Comparison of ENCODE assay signal across 26 cellular contexts in genomic region chr5:166677891-166678290, GRCh38.
"Had no signal": no experiment of that assay in that cellular context is flagged by ENCODE, and none has a peak within 500 bp of the region (broad histone marks: within the 10 kb centered on the region; RNA-seq: fewer than 3 reads in every experiment).

No MANE protein-coding gene starts in this region.

- H3K4me1 ChIP-seq: pancreas, prostate gland, right lobe of liver, sigmoid colon, stomach, thyroid gland, tibial nerve, upper lobe of left lung, vagina had no signal

- H3K27me3 Mint-ChIP-seq: natural killer cell treated with Interleukin-12 subunit alpha and Interleukin-12 subunit beta and Interleukin-15 and Interleukin-18, amount 100 ng/mL, for 72 hours; stimulated activated naive B cell treated with anti-CD40 and anti-IgM and Interleukin-4, amounts not matched to agents 10 μg/mL and 1 μg/mL and 100 μg/mL, for 72 hours; stimulated activated naive CD8-positive, alpha-beta T cell treated with anti-CD3 and anti-CD28 coated beads, Interleukin-15, Interleukin-2, amounts not matched to agents 100 ng/mL and 50 ng/mL, for 24 hours had no signal

- H3K36me3 Mint-ChIP-seq: stimulated activated effector memory CD8-positive, alpha-beta T cell treated with anti-CD3 and anti-CD28 coated beads, Interleukin-12 subunit alpha, Interleukin-12 subunit beta, amount 100 ng/mL, for 72 hours; stimulated activated naive B cell treated with anti-CD40 and anti-IgM and Interleukin-4, amounts not matched to agents 10 μg/mL and 1 μg/mL and 100 μg/mL, for 72 hours had no signal

- H3K27ac ChIP-seq: neutrophil, pancreas, prostate gland, right lobe of liver, sigmoid colon, stomach, thoracic aorta, thyroid gland, tibial nerve, upper lobe of left lung, vagina had no signal

- H3K36me3 ChIP-seq: neutrophil, pancreas, prostate gland, right lobe of liver, sigmoid colon, stomach, thoracic aorta, thyroid gland, tibial nerve, upper lobe of left lung, vagina had no signal

- H3K4me3 ChIP-seq: pancreas, prostate gland, right lobe of liver, sigmoid colon, stomach, thoracic aorta, thyroid gland, tibial nerve, upper lobe of left lung, vagina had no signal

- H3K9me3 ChIP-seq: neutrophil, pancreas, prostate gland, right lobe of liver, sigmoid colon, thoracic aorta, thyroid gland, upper lobe of left lung, vagina had no signal

- ATAC-seq: natural killer cell treated with Interleukin-12 subunit alpha and Interleukin-12 subunit beta and Interleukin-15 and Interleukin-18, amount 100 ng/mL, for 72 hours; pancreas; right cardiac atrium; right lobe of liver; stimulated activated effector memory CD8-positive, alpha-beta T cell treated with anti-CD3 and anti-CD28 coated beads, Interleukin-12 subunit alpha, Interleukin-12 subunit beta, amount 100 ng/mL, for 72 hours; stimulated activated naive B cell treated with anti-CD40 and anti-IgM and Interleukin-4, amounts not matched to agents 10 μg/mL and 1 μg/mL and 100 μg/mL, for 72 hours had no signal

- H3K4me1 Mint-ChIP-seq: nephron progenitor cell; stimulated activated effector memory CD8-positive, alpha-beta T cell treated with anti-CD3 and anti-CD28 coated beads, Interleukin-12 subunit alpha, Interleukin-12 subunit beta, amount 100 ng/mL, for 72 hours; stimulated activated naive B cell treated with anti-CD40 and anti-IgM and Interleukin-4, amounts not matched to agents 10 μg/mL and 1 μg/mL and 100 μg/mL, for 72 hours had no signal

- H3K27me3 ChIP-seq: neutrophil, pancreas, right lobe of liver, sigmoid colon, stomach, thyroid gland, tibial nerve, upper lobe of left lung, vagina had no signal

- DNase-seq: nephron progenitor cell; nucleus accumbens; pancreas; right cardiac atrium; right lobe of liver; sigmoid colon; small intestine; stimulated activated CD4-positive, alpha-beta T cell treated with anti-CD3 and anti-CD28 coated beads, Interleukin-15, amount 100 ng/mL, for 24 hours; stimulated activated CD4-positive, alpha-beta T cell treated with anti-CD3 and anti-CD28 coated beads, Interleukin-2, amount 100 ng/mL, for 24 hours; stimulated activated CD4-positive, alpha-beta T cell treated with anti-CD3 and anti-CD28 coated beads, Interleukin-2, amount 100 ng/mL, for 48 hours; stimulated activated CD4-positive, alpha-beta T cell treated with anti-CD3 and anti-CD28 coated beads, Interleukin-4, amount 100 ng/mL, for 24 hours; stimulated activated naive B cell treated with anti-CD40 and anti-IgM and Interleukin-4, amounts not matched to agents 10 μg/mL and 1 μg/mL and 100 μg/mL, for 72 hours; stimulated activated naive CD4-positive, alpha-beta T cell treated with Interleukin-2 at 50 U/mL for 16 hours; stomach; thyroid gland; trophoblast cell; upper lobe of left lung had no signal

- H3K27ac Mint-ChIP-seq: natural killer cell treated with Interleukin-12 subunit alpha and Interleukin-12 subunit beta and Interleukin-15 and Interleukin-18, amount 100 ng/mL, for 72 hours; stimulated activated effector memory CD8-positive, alpha-beta T cell treated with anti-CD3 and anti-CD28 coated beads, Interleukin-12 subunit alpha, Interleukin-12 subunit beta, amount 100 ng/mL, for 72 hours; stimulated activated naive B cell treated with anti-CD40 and anti-IgM and Interleukin-4, amounts not matched to agents 10 μg/mL and 1 μg/mL and 100 μg/mL, for 72 hours; stimulated activated naive CD8-positive, alpha-beta T cell treated with anti-CD3 and anti-CD28 coated beads, Interleukin-15, Interleukin-2, amounts not matched to agents 100 ng/mL and 50 ng/mL, for 24 hours had no signal

- H3K4me3 Mint-ChIP-seq: natural killer cell treated with Interleukin-12 subunit alpha and Interleukin-12 subunit beta and Interleukin-15 and Interleukin-18, amount 100 ng/mL, for 72 hours; nephron progenitor cell; neural crest cell; stimulated activated effector memory CD8-positive, alpha-beta T cell treated with anti-CD3 and anti-CD28 coated beads, Interleukin-12 subunit alpha, Interleukin-12 subunit beta, amount 100 ng/mL, for 72 hours; stimulated activated naive B cell treated with anti-CD40 and anti-IgM and Interleukin-4, amounts not matched to agents 10 μg/mL and 1 μg/mL and 100 μg/mL, for 72 hours; stimulated activated naive CD8-positive, alpha-beta T cell treated with anti-CD3 and anti-CD28 coated beads, Interleukin-15, Interleukin-2, amounts not matched to agents 100 ng/mL and 50 ng/mL, for 24 hours had no signal
